Comparison of ENCODE assay signal across 1 cellular context in genomic region chr6:145507251-145507650, GRCh38.
TF ChIP-seq lines count a peak whose summit lies in the region.

No MANE protein-coding gene starts in this region.

TF ChIP-seq in GM23338, 12 proteins besides CTCF, POLR2A, EP300 and RAD21 (continued from another document):
- TF ChIP-seq ZNF462 (CRISPR knock-in tag; IDR thresholded peaks at IDR 0.05) (no peak), EZH2phosphoT487 (IDR thresholded peaks at IDR 0.05; ENCODE audit: unreplicated experiment) (no peak), ZNF114 (CRISPR knock-in tag; IDR thresholded peaks at IDR 0.05) (no peak), JUNB (IDR thresholded peaks at IDR 0.05; ENCODE audit: unreplicated experiment) (no peak), POLR2AphosphoS5 (IDR thresholded peaks at IDR 0.05; ENCODE audit: low read depth) (no peak), ETS1 (IDR thresholded peaks at IDR 0.05) (no peak), STAT1 (IDR thresholded peaks at IDR 0.05; ENCODE audit: unreplicated experiment) (no peak)
- TF ChIP-seq, protein P1, sequence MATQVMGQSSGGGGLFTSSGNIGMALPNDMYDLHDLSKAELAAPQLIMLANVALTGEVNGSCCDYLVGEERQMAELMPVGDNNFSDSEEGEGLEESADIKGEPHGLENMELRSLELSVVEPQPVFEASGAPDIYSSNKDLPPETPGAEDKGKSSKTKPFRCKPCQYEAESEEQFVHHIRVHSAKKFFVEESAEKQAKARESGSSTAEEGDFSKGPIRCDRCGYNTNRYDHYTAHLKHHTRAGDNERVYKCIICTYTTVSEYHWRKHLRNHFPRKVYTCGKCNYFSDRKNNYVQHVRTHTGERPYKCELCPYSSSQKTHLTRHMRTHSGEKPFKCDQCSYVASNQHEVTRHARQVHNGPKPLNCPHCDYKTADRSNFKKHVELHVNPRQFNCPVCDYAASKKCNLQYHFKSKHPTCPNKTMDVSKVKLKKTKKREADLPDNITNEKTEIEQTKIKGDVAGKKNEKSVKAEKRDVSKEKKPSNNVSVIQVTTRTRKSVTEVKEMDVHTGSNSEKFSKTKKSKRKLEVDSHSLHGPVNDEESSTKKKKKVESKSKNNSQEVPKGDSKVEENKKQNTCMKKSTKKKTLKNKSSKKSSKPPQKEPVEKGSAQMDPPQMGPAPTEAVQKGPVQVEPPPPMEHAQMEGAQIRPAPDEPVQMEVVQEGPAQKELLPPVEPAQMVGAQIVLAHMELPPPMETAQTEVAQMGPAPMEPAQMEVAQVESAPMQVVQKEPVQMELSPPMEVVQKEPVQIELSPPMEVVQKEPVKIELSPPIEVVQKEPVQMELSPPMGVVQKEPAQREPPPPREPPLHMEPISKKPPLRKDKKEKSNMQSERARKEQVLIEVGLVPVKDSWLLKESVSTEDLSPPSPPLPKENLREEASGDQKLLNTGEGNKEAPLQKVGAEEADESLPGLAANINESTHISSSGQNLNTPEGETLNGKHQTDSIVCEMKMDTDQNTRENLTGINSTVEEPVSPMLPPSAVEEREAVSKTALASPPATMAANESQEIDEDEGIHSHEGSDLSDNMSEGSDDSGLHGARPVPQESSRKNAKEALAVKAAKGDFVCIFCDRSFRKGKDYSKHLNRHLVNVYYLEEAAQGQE (IDR thresholded peaks at IDR 0.05; ENCODE audit: unreplicated experiment) = no peak
